Comparison of ENCODE assay signal across 8 cellular contexts in genomic region chr4:118034061-118034785, GRCh38. TPM values are rescaled to one million over a fixed set of nuclear protein-coding genes. Genes with fewer than 3 reads are reported as not detected.
DNase-seq lines count a peak whose midpoint lies in the region; ATAC-seq and TF ChIP-seq lines count a peak whose summit lies in the region.

Gene NDST3 (plus strand): TSS chr4:118034486. CDS start chr4:118053911, 19,425 bp downstream.

- peak within 1 kb of the TSS; percentile 97 for H3K9ac ChIP-seq in DND-41 (ENCODE audit: low read depth, low read length)

- H3K4me3 ChIP-seq in DND-41 (ENCODE audit: low read depth in 1 of 2, low read length in 2 of 2) (peak within 1 kb of the TSS; percentile 44 to 58), lung (peak within 1 kb of the TSS; percentile 26)
- no peak within 1 kb of the TSS for H3K4me3 ChIP-seq in CD8-positive, alpha-beta memory T cell (ENCODE audit: low read length)

- H3K36me3 Mint-ChIP-seq in type B pancreatic cell: no peaks in the 10 kb centered on the region
- peaks cover 0 to 4% (median 0%) of the 10 kb centered on the region in 3 donors for H3K36me3 Mint-ChIP-seq in CD8-positive, alpha-beta memory T cell

- peaks cover 28% of the 10 kb centered on the region for H3K27me3 Mint-ChIP-seq in type B pancreatic cell
- H3K27me3 Mint-ChIP-seq in CD8-positive, alpha-beta memory T cell: peaks cover 27 to 42% of the 10 kb centered on the region in 2 donors

- ATAC-seq in DND-41 (ENCODE audit: insufficient read depth, low read depth) (peak; percentile 80), GM21447 (IDR thresholded peaks at IDR 0.05; ENCODE audit: unreplicated experiment) (peak; percentile 68), lung (ENCODE audit: insufficient read depth, low FRiP score) (no peak)

- H3K27ac ChIP-seq in DND-41 (ENCODE audit: low read length) (peak within 1 kb of the TSS; percentile 91), lung (ENCODE audit: low read depth in 1 of 2, low read length in 1 of 2) (no peak within 1 kb of the TSS)
- no peak within 1 kb of the TSS for H3K27ac ChIP-seq in CD8-positive, alpha-beta memory T cell (ENCODE audit: low read depth, low read length)

- H3K27me3 ChIP-seq in DND-41 (ENCODE audit: insufficient read depth, low read length, poor library complexity) (no peaks in the 10 kb centered on the region), lung (ENCODE audit: control insufficient read depth, insufficient read depth) (no peaks in the 10 kb centered on the region)
- no peaks in the 10 kb centered on the region for H3K27me3 ChIP-seq in CD8-positive, alpha-beta memory T cell (ENCODE audit: insufficient read depth, low read length, poor library complexity, severe bottlenecking)

- H3K27ac Mint-ChIP-seq in type B pancreatic cell: peak within 1 kb of the TSS; percentile 24
- no peak within 1 kb of the TSS for H3K27ac Mint-ChIP-seq in CD8-positive, alpha-beta memory T cell

- H2AFZ ChIP-seq in DND-41 (ENCODE audit: low read depth, low read length): peak within 1 kb of the TSS; percentile 86

- POLR2A ChIA-PET in CD8-positive, alpha-beta memory T cell (lab: Charles Lee): no interaction called here

- no peaks in the 10 kb centered on the region for H4K20me1 ChIP-seq in DND-41 (ENCODE audit: insufficient read depth, low read length)

- no peaks in the 10 kb centered on the region for H3K9me3 Mint-ChIP-seq in type B pancreatic cell
- H3K9me3 Mint-ChIP-seq in CD8-positive, alpha-beta memory T cell: peaks cover 0 to 10% (median 2%) of the 10 kb centered on the region in 5 donors

- H3K9me3 ChIP-seq in DND-41 (ENCODE audit: insufficient read depth, low read length, severe bottlenecking) (no peaks in the 10 kb centered on the region), lung (ENCODE audit: control insufficient read depth in 2 of 2, insufficient read depth in 1 of 2, low read length in 1 of 2) (no peaks in the 10 kb centered on the region)
- H3K9me3 ChIP-seq in CD8-positive, alpha-beta memory T cell (ENCODE audit: low read length): no peaks in the 10 kb centered on the region

- H3K36me3 ChIP-seq in DND-41 (ENCODE audit: insufficient read depth, low read length) (peaks cover 29% of the 10 kb centered on the region), lung (ENCODE audit: control insufficient read depth in 2 of 2, insufficient read depth in 2 of 2, low read length in 2 of 2) (no peaks in the 10 kb centered on the region)
- H3K36me3 ChIP-seq in CD8-positive, alpha-beta memory T cell (ENCODE audit: insufficient read depth, low read length): no peaks in the 10 kb centered on the region

- TF ChIP-seq CTCF in DND-41 (IDR thresholded peaks at IDR 0.05; ENCODE audit: borderline replicate concordance, extremely low read depth, low read length, poor library complexity, severe bottlenecking) (peak; percentile 98), lung (IDR thresholded peaks at IDR 0.05; ENCODE audit: control extremely low read depth, extremely low read depth) (no peak), type B pancreatic cell (conservative IDR thresholded peaks at IDR 0.05) (peak; percentile 79)

- CTCF ChIA-PET in CD8-positive, alpha-beta memory T cell (lab: Charles Lee): no interaction called here

- peak within 1 kb of the TSS; percentile 91 for H3K4me3 Mint-ChIP-seq in type B pancreatic cell
- H3K4me3 Mint-ChIP-seq in CD8-positive, alpha-beta memory T cell: peak within 1 kb of the TSS in 1 of 7 donors; percentile 51

- H3K79me2 ChIP-seq in DND-41 (ENCODE audit: insufficient read depth, low read length): peaks cover 72% of the 10 kb centered on the region

- H3K4me1 Mint-ChIP-seq in type B pancreatic cell (ENCODE audit: unreplicated experiment): peaks cover 5% of the 10 kb centered on the region
- peaks cover 0 to 10% (median 3%) of the 10 kb centered on the region in 3 donors for H3K4me1 Mint-ChIP-seq in CD8-positive, alpha-beta memory T cell

- peak; percentile 92 for DNase-seq in DND-41
- peak; percentile 67 for DNase-seq in LHCN-M2 (ENCODE audit: low read depth)
- DNase-seq in SIG-M5 treated with dmso at 0.1 percent for 504 hours (lab: John Stamatoyannopoulos, UW; ENCODE audit: unreplicated experiment): peak; percentile 78
- DNase-seq in dermis microvascular lymphatic vessel endothelial cell (ENCODE audit: low read depth in 2 of 2): peak; percentile 63 to 83
- peak; percentile 55 for DNase-seq in lung (ENCODE audit: low spot score)
- DNase-seq in type B pancreatic cell (ENCODE audit: extremely low spot score, unreplicated experiment): no peak
- no peak for DNase-seq in CD8-positive, alpha-beta memory T cell

- H3K4me1 ChIP-seq in DND-41 (ENCODE audit: insufficient read depth, low read length) (peaks cover 58% of the 10 kb centered on the region), lung (ENCODE audit: control insufficient read depth in 2 of 2, insufficient read depth in 2 of 2, low read length in 2 of 2) (peaks cover 0 to 4% of the 10 kb centered on the region in 2 donors)
- no peaks in the 10 kb centered on the region for H3K4me1 ChIP-seq in CD8-positive, alpha-beta memory T cell (ENCODE audit: insufficient read depth, low read length)

- WGBS in lung, 2 donors: 14 to 15% methylated on average over 11 of the region's 11 CpGs

- peak within 1 kb of the TSS; percentile 64 for H3K4me2 ChIP-seq in DND-41 (ENCODE audit: insufficient read depth, low read length)

RNA-seq across cellular contexts. Expression of gene NDST3, which starts in this region (rescaled TPM):
- total RNA-seq in LHCN-M2 (2014; rRNA removed) (not detected in 2 replicates), dermis microvascular lymphatic vessel endothelial cell (3.0 and 8.3 TPM in 2 replicates), lung (under 1 TPM in 1 of 2 donors, not detected in 1; 0.74 TPM), type B pancreatic cell (ENCODE audit: low replicate concordance) (1.5 and 2.7 TPM in 2 replicates)
- polyA plus RNA-seq in LHCN-M2 (2012): not detected
- under 1 TPM; 0.02 TPM for polyA plus RNA-seq in lung
- total RNA-seq in CD8-positive, alpha-beta memory T cell: not detected
- polyA plus RNA-seq in CD8-positive, alpha-beta memory T cell: not detected

Comparison
In these comparisons a context has a peak if more than half of its experiments do, and no peak if none do; other contexts are left out.
1. Peak in DNase-seq in LHCN-M2; RNA of the gene not detected or under 1 TPM.
2. Peak in DNase-seq and H3K4me3 ChIP-seq in lung; RNA of the gene not detected or under 1 TPM.
3. DNase-seq: peak in DND-41 (single experiment), SIG-M5 treated with dmso at 0.1 percent for 504 hours (single experiment) and dermis microvascular lymphatic vessel endothelial cell (2 of 2); none in type B pancreatic cell (single experiment) and CD8-positive, alpha-beta memory T cell (0 of 5).